10 cellular contexts compared by ENCODE assay signal in the genomic region with DNA sequence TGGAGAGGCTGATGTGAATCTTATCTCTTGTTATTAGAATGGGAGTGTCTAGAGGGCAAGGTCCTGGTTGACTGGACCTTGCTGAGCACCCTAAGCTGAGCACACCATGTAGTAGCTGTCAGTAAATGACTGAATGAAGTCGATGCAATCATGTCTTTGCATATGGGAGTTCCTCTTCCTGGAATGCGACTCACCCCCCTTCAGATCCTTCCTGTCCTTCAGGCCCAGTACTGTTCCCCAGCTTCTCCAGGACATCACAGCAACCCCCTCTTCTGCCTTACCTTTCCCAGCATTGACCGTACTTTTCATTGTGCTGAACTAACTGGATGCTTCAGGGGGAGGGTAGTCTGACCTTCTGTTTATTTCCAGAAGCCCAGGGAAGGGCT. TPM values are rescaled to one million over a fixed set of nuclear protein-coding genes. Genes with fewer than 3 reads are reported as not detected.
A peak's percentile ranks its signal among the peaks of the same experiment; 100 is the strongest.
DNase-seq lines count a peak whose midpoint lies in the region; ATAC-seq and TF ChIP-seq lines count a peak whose summit lies in the region.
"Had no signal": no experiment of that assay in that cellular context is flagged by ENCODE, and none has a peak within 500 bp of the region (broad histone marks: within the 10 kb centered on the region; RNA-seq: fewer than 3 reads in every experiment).

No MANE protein-coding gene starts in this region.

- H3K27ac ChIP-seq in CD4-positive, alpha-beta T cell (ENCODE audit: low read depth, low read length): peak overlapping the region; percentile 8
- peak overlapping the region; percentile 46 for H3K27ac ChIP-seq in muscle layer of duodenum (ENCODE audit: low read length)

- no peak overlapping the region for H2AFZ ChIP-seq in Loucy (ENCODE audit: low read length)

- peak overlapping the region; percentile 92 for H3K4me2 ChIP-seq in Loucy (ENCODE audit: low read depth, low read length, poor library complexity, severe bottlenecking)

- H3K4me1 ChIP-seq in Loucy (ENCODE audit: insufficient read depth, low read length, poor library complexity, severe bottlenecking) (peaks cover 92% of the 10 kb centered on the region), muscle layer of duodenum (ENCODE audit: control insufficient read depth in 1 of 2, insufficient read depth in 2 of 2, low read length in 2 of 2) (peaks cover 32 to 41% of the 10 kb centered on the region in 2 donors)

- no peak for DNase-seq in CD4-positive, alpha-beta T cell
- DNase-seq in central memory CD8-positive, alpha-beta T cell (ENCODE audit: low spot score in 2 of 2): no peak
- DNase-seq in NCI-H524 (lab: John Stamatoyannopoulos, UW): no peak
- DNase-seq in NCI-H1092 treated with DMSO at 0.1 percent for 48 hours (lab: John Stamatoyannopoulos, UW): no peak
- DNase-seq: SHP77 treated with DMSO at 0.1 percent for 48 hours; stimulated activated CD4-positive, alpha-beta T cell treated with anti-CD3 and anti-CD28 coated beads, Interleukin-1b, Interleukin-23, amount 100 ng/mL, for 48 hours had no signal

- H3K4me3 Mint-ChIP-seq in CD4-positive, alpha-beta T cell: peak overlapping the region; percentile 77
- H3K4me3 Mint-ChIP-seq in central memory CD8-positive, alpha-beta T cell: peak overlapping the region; percentile 88

- peaks cover 82% of the 10 kb centered on the region for H4K20me1 ChIP-seq in Loucy (ENCODE audit: insufficient read depth, low read length, poor library complexity, severe bottlenecking)

- ATAC-seq in CD4-positive, alpha-beta T cell (ENCODE audit: poor library complexity): no peak
- no peak for ATAC-seq in central memory CD8-positive, alpha-beta T cell (replicated peaks; ENCODE audit: extremely low read depth, poor library complexity, severe bottlenecking)
- ATAC-seq in HG02588 (IDR thresholded peaks at IDR 0.05; ENCODE audit: unreplicated experiment): no peak
- ATAC-seq in HG03095 (IDR thresholded peaks at IDR 0.05; ENCODE audit: unreplicated experiment): no peak

- H3K9me2 ChIP-seq in Loucy (replicated peaks; ENCODE audit: low read depth, low read length): no peaks in the 10 kb centered on the region

- peaks cover 12% of the 10 kb centered on the region for H3F3A ChIP-seq in Loucy (ENCODE audit: low read depth)

- peaks cover 99% of the 10 kb centered on the region for H3K79me2 ChIP-seq in Loucy (ENCODE audit: insufficient read depth, low read length)

- H3K27me3 Mint-ChIP-seq in CD4-positive, alpha-beta T cell: no peaks in the 10 kb centered on the region
- H3K27me3 Mint-ChIP-seq in central memory CD8-positive, alpha-beta T cell: no peaks in the 10 kb centered on the region

- H3K36me3 Mint-ChIP-seq in CD4-positive, alpha-beta T cell (ENCODE audit: low read depth): peaks cover 74% of the 10 kb centered on the region
- H3K36me3 Mint-ChIP-seq in central memory CD8-positive, alpha-beta T cell (ENCODE audit: insufficient read depth): peaks cover 41% of the 10 kb centered on the region

- H3K4me3 ChIP-seq in Loucy (ENCODE audit: low read length, poor library complexity, severe bottlenecking): peak overlapping the region; percentile 88
- no peak overlapping the region for H3K4me3 ChIP-seq in muscle layer of duodenum (ENCODE audit: low read depth in 1 of 2, low read length in 2 of 2)

- H3K27me3 ChIP-seq in CD4-positive, alpha-beta T cell (ENCODE audit: control insufficient read depth, insufficient read depth, low read length): no peaks in the 10 kb centered on the region
- no peaks in the 10 kb centered on the region for H3K27me3 ChIP-seq in Loucy (ENCODE audit: insufficient read depth, low read length, poor library complexity, severe bottlenecking)
- no peaks in the 10 kb centered on the region for H3K27me3 ChIP-seq in muscle layer of duodenum (ENCODE audit: low read depth, low read length)

- no peaks in the 10 kb centered on the region for H3K9me3 ChIP-seq in CD4-positive, alpha-beta T cell (ENCODE audit: control insufficient read depth, low read length)
- H3K9me3 ChIP-seq in Loucy (ENCODE audit: insufficient read depth, low read depth, low read length) (no peaks in the 10 kb centered on the region), muscle layer of duodenum (ENCODE audit: control insufficient read depth in 1 of 2, low read length in 2 of 2) (no peaks in the 10 kb centered on the region)

- no peaks in the 10 kb centered on the region for H3K9me3 Mint-ChIP-seq in CD4-positive, alpha-beta T cell
- no peaks in the 10 kb centered on the region for H3K9me3 Mint-ChIP-seq in central memory CD8-positive, alpha-beta T cell

- H3K36me3 ChIP-seq in Loucy (ENCODE audit: insufficient read depth, low read length) (peaks cover 7% of the 10 kb centered on the region; the same call in 1 of the 2 replicates), muscle layer of duodenum (ENCODE audit: control insufficient read depth in 1 of 2, insufficient read depth in 2 of 2, low read length in 2 of 2) (peaks cover 0 to 4% of the 10 kb centered on the region in 2 donors)

- CTCF ChIA-PET in CD4-positive, alpha-beta T cell (lab: Charles Lee): interaction anchor here (1.1 to 10.7 kb wide), 2 partner anchors 10 to 18 kb away, joined by 3 to 216 read pairs; partner anchors contain the start of gene STIM1

- peaks cover 90% of the 10 kb centered on the region for H3K4me1 Mint-ChIP-seq in CD4-positive, alpha-beta T cell (ENCODE audit: low read depth)
- H3K4me1 Mint-ChIP-seq in central memory CD8-positive, alpha-beta T cell: peaks cover 86% of the 10 kb centered on the region

- H3K9ac ChIP-seq in Loucy (ENCODE audit: low read depth, low read length, poor library complexity, severe bottlenecking): peak overlapping the region; percentile 92

- peak overlapping the region; percentile 95 for H3K27ac Mint-ChIP-seq in CD4-positive, alpha-beta T cell
- H3K27ac Mint-ChIP-seq in central memory CD8-positive, alpha-beta T cell (ENCODE audit: low read depth): peak overlapping the region; percentile 93

- POLR2A ChIA-PET in CD4-positive, alpha-beta T cell (lab: Charles Lee): interaction anchor here (0.8 to 15.1 kb wide), 3 partner anchors 18 to 93 kb away, joined by 3 to 577 read pairs (median 3); partner anchors contain the start of genes PGAP2 and STIM1

- intact Hi-C loops in CD4-positive, alpha-beta T cell (cut with DNase I, micrococcal nuclease): loop anchor here in 1 of 2 experiments (5.0 kb wide), 1 partner anchor 38 kb away; the partner anchor contains the start of gene NUP98

- no peak for TF ChIP-seq CTCF in CD4-positive, alpha-beta T cell (IDR thresholded peaks at IDR 0.05)
- TF ChIP-seq CTCF in Loucy (conservative IDR thresholded peaks at IDR 0.05; ENCODE audit: low read length): no peak

RNA-seq across cellular contexts. Expression of gene RHOG, which starts 5.7 kb away (rescaled TPM):
- 100 to 1,000 TPM; 101 to 106 TPM for total RNA-seq in CD4-positive, alpha-beta T cell

RNA-seq across cellular contexts. Expression of gene STIM1, which starts 20.4 kb away (rescaled TPM):
- 10 to 100 TPM; 89.0 to 94.9 TPM for total RNA-seq in CD4-positive, alpha-beta T cell

RNA-seq across cellular contexts. Expression of gene PGAP2, which starts 26.7 kb away (rescaled TPM):
- total RNA-seq in CD4-positive, alpha-beta T cell: 10 to 100 TPM; 20.9 to 23.6 TPM

RNA-seq across cellular contexts. Expression of gene NUP98, which starts 37.7 kb away (rescaled TPM):
- 100 to 1,000 TPM; 161 to 186 TPM for total RNA-seq in CD4-positive, alpha-beta T cell
